10 cellular contexts compared by ENCODE assay signal in the genomic region with DNA sequence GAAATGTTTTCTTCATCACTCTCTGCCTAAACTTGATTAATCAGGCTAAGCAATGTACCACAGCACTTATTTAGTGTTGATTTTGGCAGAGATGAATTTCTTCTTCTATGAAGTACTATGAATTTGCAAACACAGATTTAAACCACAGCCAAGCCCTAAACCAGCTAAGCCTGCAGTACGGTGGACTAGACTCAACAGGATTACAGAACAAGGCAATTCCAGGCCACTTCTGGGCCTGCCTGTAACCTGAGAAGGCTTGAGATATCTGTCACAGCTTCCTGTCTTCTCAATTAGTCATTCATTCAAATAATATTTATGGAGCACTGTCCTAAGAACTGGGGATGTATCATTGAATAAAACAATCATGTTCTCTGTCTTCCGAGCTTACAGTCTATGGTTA. TPM values are rescaled to one million over a fixed set of nuclear protein-coding genes. Genes with fewer than 3 reads are reported as not detected.
A peak's percentile ranks its signal among the peaks of the same experiment; 100 is the strongest.
DNase-seq lines count a peak whose midpoint lies in the region; ATAC-seq, FAIRE-seq and TF ChIP-seq lines count a peak whose summit lies in the region.
"Had no signal": no experiment of that assay in that cellular context is flagged by ENCODE, and none has a peak within 500 bp of the region (broad histone marks: within the 10 kb centered on the region; RNA-seq: fewer than 3 reads in every experiment).

No MANE protein-coding gene starts in this region.

- TF ChIP-seq CTCF in astrocyte of the cerebellum (IDR thresholded peaks at IDR 0.05; ENCODE audit: low read depth, low read length, missing control alignments) = no peak

- H3K27me3 Mint-ChIP-seq in effector memory CD8-positive, alpha-beta T cell = peaks cover 10 to 22% of the 10 kb centered on the region in 2 donors

- H3K4me1 ChIP-seq in mesendoderm (ENCODE audit: control insufficient read depth, low read depth, low read length) = peaks cover 2% of the 10 kb centered on the region

- H3K9me3 Mint-ChIP-seq in effector memory CD8-positive, alpha-beta T cell = no peaks in the 10 kb centered on the region
- H3K9me3 Mint-ChIP-seq: activated CD4-positive, alpha-beta memory T cell treated with anti-CD3 and anti-CD28 coated beads, Interleukin-2, amount 10 ng/mL, durations not matched to agents 7 days and 5 days had no signal

- H3K27me3 ChIP-seq in mesendoderm (ENCODE audit: insufficient read depth, low read length, poor library complexity) = no peaks in the 10 kb centered on the region

- H3K79me1 ChIP-seq in mesendoderm (ENCODE audit: low read length) = no peaks in the 10 kb centered on the region

- H3K4me2 ChIP-seq in mesendoderm (ENCODE audit: low read length) = no peak overlapping the region

- H3K36me3 ChIP-seq in mesendoderm (ENCODE audit: control insufficient read depth, insufficient read depth, low read length) = no peaks in the 10 kb centered on the region

- H2AK5ac ChIP-seq in mesendoderm (ENCODE audit: low read length) = no peak overlapping the region

- no peak overlapping the region for H2BK120ac ChIP-seq in mesendoderm (ENCODE audit: low read depth, low read length)

- H3K23ac ChIP-seq in mesendoderm (ENCODE audit: low read length) = no peak overlapping the region

- no peak overlapping the region for H3K56ac ChIP-seq in mesendoderm (ENCODE audit: low read length)

- no peak for ATAC-seq in HG03565 (IDR thresholded peaks at IDR 0.05; ENCODE audit: unreplicated experiment)
- no peak for ATAC-seq in effector memory CD8-positive, alpha-beta T cell (replicated peaks)

- H3K4ac ChIP-seq in mesendoderm (ENCODE audit: low read depth, low read length) = no peak overlapping the region

- no peak overlapping the region for H3K9ac ChIP-seq in mesendoderm (ENCODE audit: low read length)

- peaks cover 7 to 11% of the 10 kb centered on the region in 2 donors for H3K4me1 Mint-ChIP-seq in effector memory CD8-positive, alpha-beta T cell (ENCODE audit: low read depth in 2 of 2)

- H3K4me3 Mint-ChIP-seq in effector memory CD8-positive, alpha-beta T cell = no peak overlapping the region
- H3K4me3 Mint-ChIP-seq: activated CD4-positive, alpha-beta memory T cell treated with anti-CD3 and anti-CD28 coated beads, Interleukin-2, amount 10 ng/mL, durations not matched to agents 7 days and 5 days had no signal

- H4K5ac ChIP-seq in mesendoderm (ENCODE audit: low read length) = no peak overlapping the region

- DNase-seq in DMS153 (lab: John Stamatoyannopoulos, UW) (peak; percentile 67), NCI-H2029 (lab: John Stamatoyannopoulos, UW) (peak; percentile 87), astrocyte of the cerebellum (ENCODE audit: low read depth) (peak; percentile 89), mesendoderm (peak; percentile 14), DMS114 treated with DMSO at 0.1 percent for 48 hours (lab: John Stamatoyannopoulos, UW; ENCODE audit: unreplicated experiment) (no peak), frontal cortex (ENCODE audit: low spot score in 2 of 2) (no peak)
- DNase-seq in effector memory CD8-positive, alpha-beta T cell = no peak
- DNase-seq: activated CD4-positive, alpha-beta memory T cell treated with anti-CD3 and anti-CD28 coated beads, Interleukin-2, amount 10 ng/mL, durations not matched to agents 7 days and 5 days had no signal

- H3K36me3 Mint-ChIP-seq in effector memory CD8-positive, alpha-beta T cell (ENCODE audit: insufficient read depth) = no peaks in the 10 kb centered on the region

- H3K18ac ChIP-seq in mesendoderm (ENCODE audit: low read length) = no peak overlapping the region

- no peak overlapping the region for H4K8ac ChIP-seq in mesendoderm (ENCODE audit: low read depth, low read length)

- H3K4me3 ChIP-seq in astrocyte of the cerebellum (ENCODE audit: low read depth, low read length) = no peak overlapping the region
- H3K4me3 ChIP-seq in mesendoderm (ENCODE audit: low read length) = no peak overlapping the region

- no peaks in the 10 kb centered on the region for H3K79me2 ChIP-seq in mesendoderm (ENCODE audit: control insufficient read depth, insufficient read depth, low read length)

- no peak overlapping the region for H2BK5ac ChIP-seq in mesendoderm (ENCODE audit: low read length)

- in situ Hi-C loops in astrocyte of the cerebellum (cut with HindIII; ENCODE audit: low sequenced_read_pairs) = no loop called here

- H3K27ac ChIP-seq in mesendoderm (ENCODE audit: low read depth, low read length) = no peak overlapping the region
- H3K27ac ChIP-seq: HL-60 had no signal

- no peak overlapping the region for H3K27ac Mint-ChIP-seq in effector memory CD8-positive, alpha-beta T cell
- H3K27ac Mint-ChIP-seq: activated CD4-positive, alpha-beta memory T cell treated with anti-CD3 and anti-CD28 coated beads, Interleukin-2, amount 10 ng/mL, durations not matched to agents 7 days and 5 days had no signal

- no peak overlapping the region for H2BK15ac ChIP-seq in mesendoderm (replicated peaks; ENCODE audit: low read depth)

- FAIRE-seq in frontal cortex (lab: Jason Lieb, UNC) = no peak

- no CpG with 5 or more reads among the region's 2 CpGs for WGBS in mesendoderm (ENCODE audit: extremely low coverage, insufficient coverage, low lambda C conversion rate)

RNA-seq across cellular contexts. Expression of a gene that starts 32.4 kb away (rescaled TPM):
- 22.7 TPM for polyA plus RNA-seq in mesendoderm (2013, experiment 1 of 2)
- polyA plus RNA-seq in mesendoderm (2013, experiment 2 of 2) = 25.6 TPM
- 9.4 TPM for total RNA-seq in frontal cortex

Comparison
In these comparisons a context has a peak if more than half of its experiments do, and no peak if none do; other contexts are left out.
1. DNase-seq: peak in DMS153 (single experiment), NCI-H2029 (single experiment), astrocyte of the cerebellum (single experiment) and mesendoderm (single experiment); none in DMS114 treated with DMSO at 0.1 percent for 48 hours (single experiment), frontal cortex (0 of 2) and effector memory CD8-positive, alpha-beta T cell (0 of 3).